8 cellular contexts compared by ENCODE assay signal in the genomic region with DNA sequence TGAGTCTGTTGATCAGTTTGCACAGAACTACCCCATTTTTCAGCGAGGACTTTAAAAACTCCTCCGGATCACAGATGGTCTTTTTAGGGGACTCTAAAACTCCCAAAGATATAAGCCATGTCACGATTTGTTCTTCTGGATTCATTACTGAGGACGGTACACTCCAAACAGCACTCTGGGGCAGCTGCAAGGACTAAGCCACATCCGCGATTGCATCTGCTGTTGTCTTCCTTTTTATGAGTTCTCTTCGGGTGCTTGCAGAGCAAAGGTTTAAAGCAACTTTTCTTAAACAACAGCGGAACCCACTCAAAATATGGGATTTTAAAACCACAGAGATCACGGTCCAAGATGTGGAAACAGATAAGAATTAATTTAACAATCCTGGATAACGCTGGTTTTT. TPM values are rescaled to one million over a fixed set of nuclear protein-coding genes. Genes with fewer than 3 reads are reported as not detected.
DNase-seq lines count a peak whose midpoint lies in the region; ATAC-seq and TF ChIP-seq lines count a peak whose summit lies in the region.

Gene ARHGEF6, minus strand, starts transcription at position 195 of the 400 bp plus-strand sequence. Its CDS starts 50 bp downstream, at position 145.

- TF ChIP-seq EP300 in gastroesophageal sphincter (IDR thresholded peaks at IDR 0.05) = no peak

- peak; percentile 34 for DNase-seq in HCEC 1CT
- no peak for DNase-seq in T-helper 17 cell
- DNase-seq in hepatic stellate cell (ENCODE audit: low spot score) = no peak
- no peak for DNase-seq in HPDE6-E6E7 (ENCODE audit: extremely low spot score)
- DNase-seq in GOT3 (lab: John Stamatoyannopoulos, UW) = no peak

- peak within 1 kb of the TSS; percentile 90 for H3K4me2 ChIP-seq in DOHH2 (ENCODE audit: low read length)

- 47 to 50% methylated on average over 3 to 8 of the region's 10 CpGs for WGBS in gastroesophageal sphincter (ENCODE audit: low coverage in 1 of 2), 2 donors

- H3K27me3 Mint-ChIP-seq in T-helper 17 cell = no peaks in the 10 kb centered on the region

- no peaks in the 10 kb centered on the region for H3K9me3 ChIP-seq in DOHH2 (ENCODE audit: control insufficient read depth, insufficient read depth, low read length)
- H3K9me3 ChIP-seq in T-helper 17 cell (ENCODE audit: control insufficient read depth, low read length, poor library complexity, severe bottlenecking) = no peaks in the 10 kb centered on the region
- no peaks in the 10 kb centered on the region for H3K9me3 ChIP-seq in gastroesophageal sphincter
- no peaks in the 10 kb centered on the region for H3K9me3 ChIP-seq in stomach smooth muscle (ENCODE audit: control insufficient read depth in 2 of 2, low read length in 2 of 2)

- peak within 1 kb of the TSS; percentile 82 for H3K27ac ChIP-seq in DOHH2 (ENCODE audit: low read depth, low read length)
- no peak within 1 kb of the TSS for H3K27ac ChIP-seq in gastroesophageal sphincter
- no peak within 1 kb of the TSS for H3K27ac ChIP-seq in stomach smooth muscle (ENCODE audit: low read length)

- H3K79me2 ChIP-seq in DOHH2 (ENCODE audit: control insufficient read depth, low read length) = peaks cover 47% of the 10 kb centered on the region

- H3K4me3 ChIP-seq in DOHH2 (ENCODE audit: low read length) (peak within 1 kb of the TSS; percentile 84), gastroesophageal sphincter (peak within 1 kb of the TSS in 1 of 2 donors; percentile 18), stomach smooth muscle (ENCODE audit: low read length in 2 of 2) (peak within 1 kb of the TSS; percentile 30 to 35)

- peaks cover 65% of the 10 kb centered on the region for H3K4me1 ChIP-seq in DOHH2 (ENCODE audit: control insufficient read depth, low read length)
- no peaks in the 10 kb centered on the region for H3K4me1 ChIP-seq in gastroesophageal sphincter
- peaks cover 4% of the 10 kb centered on the region for H3K4me1 ChIP-seq in stomach smooth muscle (ENCODE audit: control insufficient read depth, insufficient read depth, low read length)

- no peak for TF ChIP-seq POLR2A in gastroesophageal sphincter (IDR thresholded peaks at IDR 0.05)

- H3K4me1 Mint-ChIP-seq in T-helper 17 cell = peaks cover 34% of the 10 kb centered on the region

- TF ChIP-seq CTCF in DOHH2 (IDR thresholded peaks at IDR 0.05; ENCODE audit: low read depth, low read length, poor library complexity, severe bottlenecking) = no peak
- no peak for TF ChIP-seq CTCF in gastroesophageal sphincter (IDR thresholded peaks at IDR 0.05)

- H3K36me3 ChIP-seq in DOHH2 (ENCODE audit: control insufficient read depth, low read length) (peaks cover 18% of the 10 kb centered on the region), gastroesophageal sphincter (no peaks in the 10 kb centered on the region), stomach smooth muscle (ENCODE audit: control insufficient read depth in 2 of 2, insufficient read depth in 2 of 2, low read length in 2 of 2) (no peaks in the 10 kb centered on the region)

- H3K4me3 Mint-ChIP-seq in T-helper 17 cell = peak within 1 kb of the TSS; percentile 94

- no peaks in the 10 kb centered on the region for H4K20me1 ChIP-seq in DOHH2 (ENCODE audit: control insufficient read depth, insufficient read depth, low read depth, low read length)

- no peaks in the 10 kb centered on the region for H3F3A ChIP-seq in DOHH2 (ENCODE audit: control insufficient read depth, insufficient read depth)

- H3K36me3 Mint-ChIP-seq in T-helper 17 cell (ENCODE audit: low read depth) = no peaks in the 10 kb centered on the region

- H3K27me3 ChIP-seq in DOHH2 (ENCODE audit: control insufficient read depth, low read length) = no peaks in the 10 kb centered on the region
- no peaks in the 10 kb centered on the region for H3K27me3 ChIP-seq in gastroesophageal sphincter
- H3K27me3 ChIP-seq in stomach smooth muscle (ENCODE audit: control insufficient read depth in 1 of 2, insufficient read depth in 2 of 2, low read length in 2 of 2) = no peaks in the 10 kb centered on the region

- ATAC-seq in T-helper 17 cell (peak; percentile 76), gastroesophageal sphincter (no peak)

- H3K9me2 ChIP-seq in DOHH2 (replicated peaks; ENCODE audit: control insufficient read depth, low read length) = no peaks in the 10 kb centered on the region

- H3K27ac Mint-ChIP-seq in T-helper 17 cell = peak within 1 kb of the TSS; percentile 96

- H3K9ac ChIP-seq in stomach smooth muscle (ENCODE audit: low read length in 2 of 2) = no peak within 1 kb of the TSS

RNA-seq across cellular contexts. Expression of gene ARHGEF6, which starts in this region (rescaled TPM):
- total RNA-seq in T-helper 17 cell (10 to 100 TPM; 68.6 to 70.7 TPM), gastroesophageal sphincter (10 to 100 TPM; 14.2 to 18.5 (median 16.3) TPM)
